Comparison of ENCODE assay signal across 17 cellular contexts in the genomic region with DNA sequence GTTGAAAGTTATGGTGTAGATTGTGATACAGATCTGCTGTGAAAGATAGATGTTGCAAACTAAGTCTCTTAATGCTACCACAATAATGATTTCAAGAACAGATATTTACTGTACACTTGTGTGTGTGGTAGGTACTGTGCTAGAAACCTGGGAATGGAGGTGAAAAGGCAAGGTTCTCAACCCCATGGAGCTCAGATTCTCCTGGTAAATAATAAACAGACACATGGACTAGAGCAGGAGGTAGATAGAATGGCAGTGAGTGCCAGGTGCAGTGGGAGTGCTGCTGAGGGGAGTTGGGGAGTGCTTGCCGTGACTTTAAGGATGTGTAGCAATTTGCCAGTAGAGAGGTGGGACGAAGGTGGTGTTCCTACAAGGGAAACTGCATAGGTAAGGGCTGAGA. TPM values are rescaled to one million over a fixed set of nuclear protein-coding genes. Genes with fewer than 3 reads are reported as not detected.
DNase-seq lines count a peak whose midpoint lies in the region; ATAC-seq and TF ChIP-seq lines count a peak whose summit lies in the region.
"Had no signal": no experiment of that assay in that cellular context is flagged by ENCODE, and none has a peak within 500 bp of the region (broad histone marks: within the 10 kb centered on the region; RNA-seq: fewer than 3 reads in every experiment).

No MANE protein-coding gene starts in this region.

- no peak for TF ChIP-seq CTCF in GM23338 (conservative IDR thresholded peaks at IDR 0.05; ENCODE audit: low read depth in 2 of 2)
- no peak for TF ChIP-seq CTCF in WTC11 (IDR thresholded peaks at IDR 0.05)
- TF ChIP-seq CTCF in liver (IDR thresholded peaks at IDR 0.05; ENCODE audit: low read depth, low read length, missing input control) = no peak
- TF ChIP-seq CTCF in breast epithelium (IDR thresholded peaks at IDR 0.05) = no peak

- TF ChIP-seq POLR2A in breast epithelium (IDR thresholded peaks at IDR 0.05) = no peak

- H3K27me3 ChIP-seq in GM23338 (ENCODE audit: insufficient read depth) = no peaks in the 10 kb centered on the region
- no peaks in the 10 kb centered on the region for H3K27me3 ChIP-seq in liver (ENCODE audit: control insufficient read depth in 4 of 4, insufficient read depth in 4 of 4, low read length in 3 of 4)
- no peaks in the 10 kb centered on the region for H3K27me3 ChIP-seq in skeletal muscle satellite cell (ENCODE audit: control insufficient read depth, insufficient read depth, low read length)
- H3K27me3 ChIP-seq in breast epithelium = no peaks in the 10 kb centered on the region
- H3K27me3 ChIP-seq: BE2C, Peyer's patch had no signal

- peaks cover 18% of the 10 kb centered on the region for H3K4me1 ChIP-seq in GM23338 (ENCODE audit: insufficient read depth)
- H3K4me1 ChIP-seq in liver (ENCODE audit: control insufficient read depth in 4 of 4, insufficient read depth in 4 of 4, low read length in 3 of 4) = peaks cover 10 to 54% (median 16%) of the 10 kb centered on the region in 4 donors
- peaks cover 18% of the 10 kb centered on the region for H3K4me1 ChIP-seq in skeletal muscle satellite cell (ENCODE audit: control insufficient read depth, insufficient read depth, low read length)
- H3K4me1 ChIP-seq in breast epithelium = peaks cover 0 to 14% of the 10 kb centered on the region in 2 donors
- H3K4me1 ChIP-seq: BE2C, HAP-1 had no signal

- H3K4me1 Mint-ChIP-seq in GM23338 = peaks cover 34% of the 10 kb centered on the region
- H3K4me1 Mint-ChIP-seq in WTC11 = peaks cover 40% of the 10 kb centered on the region

- WGBS in liver = 53% methylated on average over 2 of the region's 2 CpGs

- no peaks in the 10 kb centered on the region for H3K9me2 ChIP-seq in GM23338 (ENCODE audit: insufficient read depth)
- H3K9me2 ChIP-seq: SK-N-SH had no signal

- ATAC-seq in GM23338 (peak; percentile 24; the same call in 2 of the 3 replicates), WTC11 (no peak), HG02610 (IDR thresholded peaks at IDR 0.05; ENCODE audit: unreplicated experiment) (no peak), left colon (no peak)

- H3K27ac Mint-ChIP-seq in GM23338 = no peak overlapping the region
- H3K27ac Mint-ChIP-seq in WTC11 = peak overlapping the region; percentile 24; the same call in 1 of the 2 replicates
- H3K27ac Mint-ChIP-seq: CD4-positive, alpha-beta memory T cell had no signal

- H3K79me2 ChIP-seq in GM23338 (replicated peaks; ENCODE audit: insufficient read depth) = peaks cover 87% of the 10 kb centered on the region

- H3K4me3 ChIP-seq in GM23338 = no peak overlapping the region
- peak overlapping the region in 1 of 3 donors; percentile 14 for H3K4me3 ChIP-seq in liver (ENCODE audit: low read depth in 1 of 3, low read length in 3 of 3)
- no peak overlapping the region for H3K4me3 ChIP-seq in skeletal muscle satellite cell (ENCODE audit: low read length)
- H3K4me3 ChIP-seq in breast epithelium = no peak overlapping the region
- H3K4me3 ChIP-seq: HAP-1, Peyer's patch had no signal

- H3K27me3 Mint-ChIP-seq in GM23338 (ENCODE audit: insufficient read depth, low read depth, poor library complexity) (no peaks in the 10 kb centered on the region), WTC11 (ENCODE audit: low read depth) (no peaks in the 10 kb centered on the region)
- H3K27me3 Mint-ChIP-seq: CD4-positive, alpha-beta memory T cell had no signal

- no peak for TF ChIP-seq RAD21 in liver (IDR thresholded peaks at IDR 0.05)

- no peaks in the 10 kb centered on the region for H3K36me3 Mint-ChIP-seq in GM23338 (ENCODE audit: low read depth)
- no peaks in the 10 kb centered on the region for H3K36me3 Mint-ChIP-seq in WTC11
- H3K36me3 Mint-ChIP-seq: CD4-positive, alpha-beta memory T cell had no signal

- CTCF ChIA-PET in WTC11 (lab: Charles Lee) = interaction anchor here (1.2 kb wide), 1 partner anchor 80 kb away, joined by 3 read pairs; no protein-coding TSS in a partner anchor

- POLR2A ChIA-PET in WTC11 (lab: Charles Lee) = no interaction called here

- H3F3A ChIP-seq in GM23338 (replicated peaks; ENCODE audit: low read depth) = no peaks in the 10 kb centered on the region

- H3K9me3 Mint-ChIP-seq in GM23338 (no peaks in the 10 kb centered on the region), WTC11 (no peaks in the 10 kb centered on the region)
- H3K9me3 Mint-ChIP-seq: CD4-positive, alpha-beta memory T cell had no signal

- H3K27ac ChIP-seq in GM23338 (ENCODE audit: low read depth) (no peak overlapping the region), liver (ENCODE audit: low read depth in 1 of 2, low read length in 2 of 2) (peak overlapping the region; percentile 85 to 88), breast epithelium (peak overlapping the region in 1 of 2 donors; percentile 43)
- H3K27ac ChIP-seq: Peyer's patch had no signal

- H3K9me3 ChIP-seq in liver (ENCODE audit: control insufficient read depth in 4 of 4, low read length in 3 of 4) (no peaks in the 10 kb centered on the region), skeletal muscle satellite cell (replicated peaks; ENCODE audit: low read length) (no peaks in the 10 kb centered on the region), breast epithelium (no peaks in the 10 kb centered on the region)
- H3K9me3 ChIP-seq: BE2C, HAP-1, Peyer's patch, SK-N-SH had no signal

- DNase-seq in GM23338 (ENCODE audit: low spot score) (no peak), WTC11 (ENCODE audit: low spot score) (no peak), breast epithelium (ENCODE audit: low spot score in 2 of 2) (no peak), left colon (no peak)
- DNase-seq: BE2C; CD4-positive, alpha-beta memory T cell; DMS 273 treated with DMSO at 0.1 percent for 48 hours; KBM-7; NCI-H1048; NCI-H146; Peyer's patch; Right ventricle myocardium superior; SK-N-SH had no signal

- H3K36me3 ChIP-seq in GM23338 (ENCODE audit: insufficient read depth) (no peaks in the 10 kb centered on the region), liver (ENCODE audit: control insufficient read depth in 4 of 4, insufficient read depth in 3 of 4, low read depth in 1 of 4, low read length in 3 of 4) (no peaks in the 10 kb centered on the region), skeletal muscle satellite cell (ENCODE audit: insufficient read depth, low read length) (no peaks in the 10 kb centered on the region), breast epithelium (no peaks in the 10 kb centered on the region)
- H3K36me3 ChIP-seq: BE2C, HAP-1, Peyer's patch had no signal

- no peak overlapping the region for H2AFZ ChIP-seq in GM23338

- H3K4me2 ChIP-seq in GM23338 (no peak overlapping the region), skeletal muscle satellite cell (ENCODE audit: low read length) (peak overlapping the region; percentile 5)
- H3K4me2 ChIP-seq: SK-N-SH had no signal

- H3K9ac ChIP-seq in liver (ENCODE audit: low read depth in 1 of 2, low read length in 2 of 2) (no peak overlapping the region), skeletal muscle satellite cell (ENCODE audit: low read depth, low read length) (no peak overlapping the region)
- H3K9ac ChIP-seq: SK-N-SH had no signal

- intact Hi-C loops in breast epithelium (cut with DNase I; ENCODE audit: low total_unique reads) = no loop called here
- intact Hi-C loops in left colon (cut with DNase I, micrococcal nuclease) = no loop called here

- peaks cover 21% of the 10 kb centered on the region; the same call in 1 of the 2 replicates for H4K20me1 ChIP-seq in GM23338 (replicated peaks; ENCODE audit: insufficient read depth)

- H3K4me3 Mint-ChIP-seq in GM23338 (no peak overlapping the region), WTC11 (no peak overlapping the region)
- H3K4me3 Mint-ChIP-seq: CD4-positive, alpha-beta memory T cell had no signal

TF ChIP-seq in GM23338, 12 proteins besides CTCF, POLR2A, EP300 and RAD21 (continues in another document):
- TF ChIP-seq CREB1 (CRISPR knock-in tag; IDR thresholded peaks at IDR 0.05; ENCODE audit: low read depth) = no peak
- no peak for TF ChIP-seq JUNB (IDR thresholded peaks at IDR 0.05; ENCODE audit: unreplicated experiment)

TF ChIP-seq in WTC11, 78 proteins besides CTCF, POLR2A, EP300 and RAD21:
- TF ChIP-seq FOXP1 (CRISPR knock-in tag; IDR thresholded peaks at IDR 0.05; ENCODE audit: borderline replicate concordance) = no peak

TF ChIP-seq in liver, 16 proteins besides CTCF, POLR2A, EP300 and RAD21:
- TF ChIP-seq FOXA1 (IDR thresholded peaks at IDR 0.05) (no peak), YY1 (IDR thresholded peaks at IDR 0.05) (no peak), SP1 (IDR thresholded peaks at IDR 0.05) (no peak), TAF1 (conservative IDR thresholded peaks at IDR 0.05) (no peak), NR2F2 (IDR thresholded peaks at IDR 0.05) (no peak)
- TF ChIP-seq, protein P1, sequence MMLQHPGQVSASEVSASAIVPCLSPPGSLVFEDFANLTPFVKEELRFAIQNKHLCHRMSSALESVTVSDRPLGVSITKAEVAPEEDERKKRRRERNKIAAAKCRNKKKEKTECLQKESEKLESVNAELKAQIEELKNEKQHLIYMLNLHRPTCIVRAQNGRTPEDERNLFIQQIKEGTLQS (IDR thresholded peaks at IDR 0.05) = no peak

RNA-seq across cellular contexts. Expression of gene MRTFB, which starts 34.9 kb away (rescaled TPM):
- total RNA-seq in GM23338 (2014; rRNA removed; shearing (Covaris generic)) = 22.2 and 22.4 TPM in 2 replicates
- polyA plus RNA-seq in GM23338 (2016; fragmentation: Nextera tagmentation; extraction: Ambion mirVana) = 9.7 and 13.9 TPM in 2 replicates
- 27.7 to 30.8 TPM (median 30.0 TPM) in 3 replicates for total RNA-seq in WTC11 (2021)
- total RNA-seq in liver = 10 to 100 TPM in 1 of 2 donors, 1 to 10 TPM in 1; 5.7 to 14.2 TPM
- 1 to 10 TPM; 4.1 to 5.9 TPM for polyA plus RNA-seq in liver
- 6.8 and 10.5 TPM in 2 replicates for total RNA-seq in skeletal muscle satellite cell (2012; rRNA removed)
- total RNA-seq in breast epithelium = 100 to 1,000 TPM in 1 of 3 donors, 10 to 100 TPM in 2; 49.9 to 115 (median 83.6) TPM
- total RNA-seq in left colon = 10 to 100 TPM; 40.0 to 44.7 TPM
